Comparison of ENCODE assay signal across 18 cellular contexts in genomic region chr11:114250993-114251796, GRCh38. TPM values are rescaled to one million over a fixed set of nuclear protein-coding genes. Genes with fewer than 3 reads are reported as not detected.
DNase-seq lines count a peak whose midpoint lies in the region; FAIRE-seq and TF ChIP-seq lines count a peak whose summit lies in the region.
"Had no signal": no experiment of that assay in that cellular context is flagged by ENCODE, and none has a peak within 500 bp of the region (broad histone marks: within the 10 kb centered on the region; RNA-seq: fewer than 3 reads in every experiment).

No MANE protein-coding gene starts in this region.

- no peaks in the 10 kb centered on the region; the same call in 1 of the 2 replicates for H3K23me2 ChIP-seq in H1 (ENCODE audit: low read depth, low read length)

- TF ChIP-seq RAD21 in H1 (IDR thresholded peaks at IDR 0.05 in 1 of 2, conservative IDR thresholded peaks at IDR 0.05 in 1 of 2; ENCODE audit: low read depth in 2 of 2, low read length in 2 of 2) = no peak

- peaks cover 0 to 5% (median 0%) of the 10 kb centered on the region in 4 experiments; a peak in 2 of 7 replicates for H3K4me1 ChIP-seq in H1 (replicated peaks in 1 of 4; ENCODE audit: control insufficient read depth in 3 of 4, insufficient read depth in 4 of 4, low read length in 3 of 4)
- H3K4me1 ChIP-seq in mesendoderm (ENCODE audit: control insufficient read depth, low read depth, low read length) = peaks cover 2% of the 10 kb centered on the region
- H3K4me1 ChIP-seq in testis = peaks cover 10% of the 10 kb centered on the region
- H3K4me1 ChIP-seq: pancreas had no signal

- H2BK5ac ChIP-seq in H1 (ENCODE audit: low read depth, low read length) (no peak overlapping the region), mesendoderm (ENCODE audit: low read length) (no peak overlapping the region)

- no peak for FAIRE-seq in H1 (lab: Jason Lieb, UNC)
- FAIRE-seq in H54 (lab: Jason Lieb, UNC) = no peak
- FAIRE-seq: pancreas had no signal

- no peak overlapping the region for H2BK12ac ChIP-seq in H1 (ENCODE audit: low read depth, low read length)

- no peaks in the 10 kb centered on the region for H4K20me1 ChIP-seq in H1 (replicated peaks in 1 of 2; ENCODE audit: control insufficient read depth in 1 of 2, insufficient read depth in 2 of 2, low read length in 2 of 2)

- no peaks in the 10 kb centered on the region for H3K27me3 ChIP-seq in H1 (replicated peaks in 1 of 4; ENCODE audit: control insufficient read depth in 3 of 4, extremely low read depth in 1 of 4, insufficient read depth in 3 of 4, low read length in 3 of 4)
- no peaks in the 10 kb centered on the region for H3K27me3 ChIP-seq in mesendoderm (ENCODE audit: insufficient read depth, low read length, poor library complexity)
- H3K27me3 ChIP-seq in testis = no peaks in the 10 kb centered on the region
- H3K27me3 ChIP-seq: pancreas had no signal

- H2AK5ac ChIP-seq in H1 (ENCODE audit: low read depth, low read length) (no peak overlapping the region), mesendoderm (ENCODE audit: low read length) (no peak overlapping the region)

- no peak overlapping the region for H3K4me2 ChIP-seq in H1 (ENCODE audit: insufficient read depth in 1 of 2, low read depth in 2 of 2, low read length in 2 of 2)
- H3K4me2 ChIP-seq in mesendoderm (ENCODE audit: low read length) = no peak overlapping the region

- H3K79me2 ChIP-seq in H1 (ENCODE audit: control insufficient read depth in 1 of 2, insufficient read depth in 2 of 2, low read length in 2 of 2) (no peaks in the 10 kb centered on the region), mesendoderm (ENCODE audit: control insufficient read depth, insufficient read depth, low read length) (no peaks in the 10 kb centered on the region)

- intact Hi-C loops in testis (cut with DNase I; ENCODE audit: low total_unique reads) = no loop called here

- DNase-seq in RWPE1 (ENCODE audit: low spot score) (no peak), H1 (ENCODE audit: low read depth in 1 of 2, low spot score in 2 of 2) (no peak), mesendoderm (peak; percentile 39), testis (peak; percentile 58), GM13977 (ENCODE audit: low spot score) (no peak), T1000 (lab: John Stamatoyannopoulos, UW) (no peak), HPDE6-E6E7 (ENCODE audit: extremely low spot score) (no peak), H54 (ENCODE audit: insufficient read length, low spot score) (no peak)
- DNase-seq: activated CD4-positive, alpha-beta T cell treated with anti-CD3 and anti-CD28 coated beads for 4 hours; activated T-cell treated with anti-CD3 and anti-CD28 coated beads, Interleukin-2, amount 50 U/mL, for 48 hours; DMS 273 treated with DMSO at 0.1 percent for 48 hours; islet precursor cell; KG1; midbrain; NCI-H2171 treated with DMSO at 0.1 percent for 48 hours; pancreas; stimulated activated CD4-positive, alpha-beta T cell treated with anti-CD3 and anti-CD28 coated beads, Interleukin-12 subunit alpha, Interleukin-12 subunit beta, amount 100 ng/mL, for 4 hours; stimulated activated naive CD8-positive, alpha-beta T cell treated with anti-CD3 and anti-CD28 coated beads, Interleukin-15, amount 100 ng/mL, for 72 hours had no signal

- 84% methylated on average over 11 of the region's 13 CpGs; no CpG with 5 or more reads in 1 of the 2 experiments for WGBS in H1 (ENCODE audit: extremely low coverage in 1 of 2, insufficient coverage in 1 of 2, insufficient read length in 1 of 2, insufficient replicate concordance in 2 of 2, low coverage in 1 of 2, low lambda C conversion rate in 2 of 2, missing lambda C conversion rate in 1 of 2), 2 experiments
- WGBS in mesendoderm (ENCODE audit: extremely low coverage, insufficient coverage, low lambda C conversion rate) = no CpG with 5 or more reads among the region's 13 CpGs
- 77 to 78% methylated on average over 13 of the region's 13 CpGs for WGBS in testis, 2 donors

- 0 out of 2 replicates have a peak overlapping the region, but pooled peaks have one; percentile 18 for H2BK20ac ChIP-seq in H1 (ENCODE audit: low read length)

- H2BK15ac ChIP-seq in H1 (ENCODE audit: low read length) (0 out of 2 replicates have a peak overlapping the region, but pooled peaks have one; percentile 16), mesendoderm (replicated peaks; ENCODE audit: low read depth) (no peak overlapping the region)

- H3K4me3 ChIP-seq in H1 (ENCODE audit: extremely low read depth in 1 of 4, insufficient read depth in 2 of 4, low read depth in 3 of 4, low read length in 4 of 4) (no peak overlapping the region), mesendoderm (ENCODE audit: low read length) (no peak overlapping the region), testis (no peak overlapping the region)
- H3K4me3 ChIP-seq: pancreas had no signal

- no peak overlapping the region for H3K14ac ChIP-seq in H1 (ENCODE audit: insufficient read length)

- H4K5ac ChIP-seq in H1 (ENCODE audit: insufficient read length, low read depth, low read length) (no peak overlapping the region), mesendoderm (ENCODE audit: low read length) (no peak overlapping the region)

- H3K79me1 ChIP-seq in H1 (ENCODE audit: low read depth, low read length) (no peaks in the 10 kb centered on the region), mesendoderm (ENCODE audit: low read length) (no peaks in the 10 kb centered on the region)

- H3K4ac ChIP-seq in H1 (replicated peaks; ENCODE audit: insufficient read length, low read depth, low read length) (no peak overlapping the region), mesendoderm (ENCODE audit: low read depth, low read length) (no peak overlapping the region)

- H3K9ac ChIP-seq in H1 (replicated peaks in 1 of 4; ENCODE audit: extremely low read depth in 1 of 4, low read depth in 3 of 4, low read length in 3 of 4) (no peak overlapping the region), mesendoderm (ENCODE audit: low read length) (no peak overlapping the region)

- TF ChIP-seq POLR2A in H1 (IDR thresholded peaks at IDR 0.05; ENCODE audit: control extremely low read depth in 1 of 2, low read depth in 2 of 2, low read length in 2 of 2) = no peak
- no peak for TF ChIP-seq POLR2A in testis (IDR thresholded peaks at IDR 0.05)
- no peak for TF ChIP-seq POLR2A in H54 (IDR thresholded peaks at IDR 0.05; ENCODE audit: low read depth, low read length)

- POLR2A ChIA-PET in RWPE1 (lab: Yijun Ruan, JAX; ENCODE audit: low non-redundant PET) (no interaction called here), H1 (lab: Charles Lee; ENCODE audit: partially characterized antibody) (interaction anchor here (0.8 kb wide), 1 partner anchor 149 kb away, joined by 3 read pairs; the partner anchor contains the start of genes C11orf71 and RBM7)

- H2BK120ac ChIP-seq in H1 (replicated peaks; ENCODE audit: low read depth, low read length) (no peak overlapping the region), mesendoderm (ENCODE audit: low read depth, low read length) (no peak overlapping the region)

- H3K56ac ChIP-seq in H1 (replicated peaks; ENCODE audit: insufficient read length, low read depth, low read length) = no peak overlapping the region
- H3K56ac ChIP-seq in mesendoderm (ENCODE audit: low read length) = peak overlapping the region; percentile 37

- H3K18ac ChIP-seq in H1 (ENCODE audit: extremely low read depth, low read length) = no peak overlapping the region
- no peak overlapping the region for H3K18ac ChIP-seq in mesendoderm (ENCODE audit: low read length)

- H3K9me3 ChIP-seq in H1 (ENCODE audit: insufficient read depth in 2 of 2, low read depth in 1 of 2, low read length in 1 of 2) = no peaks in the 10 kb centered on the region
- H3K9me3 ChIP-seq in testis = no peaks in the 10 kb centered on the region
- H3K9me3 ChIP-seq: pancreas had no signal

- CTCF ChIA-PET in RWPE1 (lab: Yijun Ruan, JAX) (interaction anchor here (0.6 to 1.8 kb wide), 4 partner anchors 10 to 355 kb away, joined by 3 to 8 read pairs (median 6); no protein-coding TSS in a partner anchor), H1 (lab: Charles Lee; ENCODE audit: partially characterized antibody) (interaction anchor here (0.6 to 20.1 kb wide), 39 partner anchors 8 to 292 kb away, joined by 3 to 256 read pairs (median 4); no protein-coding TSS in a partner anchor)

- no peak overlapping the region for H4K91ac ChIP-seq in H1 (replicated peaks; ENCODE audit: insufficient read length, low read length)

- H3K23ac ChIP-seq in H1 (ENCODE audit: insufficient read length) (no peak overlapping the region), mesendoderm (ENCODE audit: low read length) (no peak overlapping the region)

- TF ChIP-seq CTCF in RWPE1 (conservative IDR thresholded peaks at IDR 0.05; ENCODE audit: low read depth) (no peak), H1 (IDR thresholded peaks at IDR 0.05; ENCODE audit: control extremely low read depth in 1 of 3, insufficient read depth in 1 of 3, low read depth in 1 of 3, low read length in 3 of 3) (no peak), testis (IDR thresholded peaks at IDR 0.05) (no peak), GM13977 (IDR thresholded peaks at IDR 0.05; ENCODE audit: extremely low read depth, insufficient read depth, missing control alignments) (no peak)

- no peaks in the 10 kb centered on the region for H3K36me3 ChIP-seq in H1 (ENCODE audit: control insufficient read depth in 2 of 4, insufficient read depth in 4 of 4, low read length in 3 of 4)
- H3K36me3 ChIP-seq in mesendoderm (ENCODE audit: control insufficient read depth, insufficient read depth, low read length) = no peaks in the 10 kb centered on the region
- no peaks in the 10 kb centered on the region for H3K36me3 ChIP-seq in testis (ENCODE audit: low read depth, missing control alignments)

- TF ChIP-seq EP300 in H1 (IDR thresholded peaks at IDR 0.05; ENCODE audit: borderline replicate concordance in 1 of 2, low read depth in 2 of 2, low read length in 2 of 2) = no peak

- in situ Hi-C loops in GM13977 (cut with MboI; ENCODE audit: low pct_unique_long_range_greater_than_20kb, low sequenced_read_pairs, unreplicated experiment) = loop anchor here (25.0 kb wide), 2 partner anchors 364 to 439 kb away; partner anchors contain the start of gene USP28

- H3K27ac ChIP-seq in RWPE1 (peak overlapping the region; percentile 54), H1 (ENCODE audit: low read depth, low read length) (no peak overlapping the region), mesendoderm (ENCODE audit: low read depth, low read length) (no peak overlapping the region), testis (peak overlapping the region; percentile 6 to 75)
- H3K27ac ChIP-seq: pancreas had no signal

- H2AFZ ChIP-seq in H1 (ENCODE audit: low read length) = peak overlapping the region; percentile 70

- H4K8ac ChIP-seq in H1 (ENCODE audit: extremely low read depth, insufficient read depth, low read length) (no peak overlapping the region), mesendoderm (ENCODE audit: low read depth, low read length) (no peak overlapping the region)

RNA-seq across cellular contexts. Expression of gene NNMT, which starts 45.0 kb away (rescaled TPM):
- not detected in 2 replicates for total RNA-seq in H1 (2021; fragmentation: NEBNext Ultra II Directional; extraction: Animal tissue kit (Norgen Biotek cat#: 25700))
- polyA plus RNA-seq in H1 (2011; rRNA removed) (0.38 TPM in 1 of 2 replicates, not detected in the other), testis (ENCODE audit: insufficient read depth, low read depth, low replicate concordance) (38.8 TPM)
- polyA plus RNA-seq in H1 (2011; cell fraction: cytosol; rRNA removed) = not detected
- not detected for polyA plus RNA-seq in H1 (2011; cell fraction: nucleus; rRNA removed)
- not detected in 4 replicates for polyA plus RNA-seq in H1 (2012, experiment 1 of 2)
- 0.67 TPM for polyA plus RNA-seq in H1 (2012, experiment 2 of 2)
- polyA plus RNA-seq in H1 (2013, experiment 1 of 2) = 0.04 TPM
- not detected for polyA plus RNA-seq in H1 (2013, experiment 2 of 2)
- not detected in 2 replicates for polyA minus RNA-seq in H1 (2011; rRNA and poly(A)+ RNA removed)
- polyA minus RNA-seq in H1 (2011; cell fraction: cytosol; rRNA and poly(A)+ RNA removed) = not detected
- polyA minus RNA-seq in H1 (2011; cell fraction: nucleus; rRNA and poly(A)+ RNA removed) = 3.0 TPM
- polyA plus RNA-seq in mesendoderm (2013, experiment 1 of 2) = 0.17 TPM
- 0.10 TPM for polyA plus RNA-seq in mesendoderm (2013, experiment 2 of 2)
- total RNA-seq in testis = 10 to 100 TPM; 10.6 to 28.7 TPM

Comparison
In these comparisons a context has a peak if more than half of its experiments do, and no peak if none do; other contexts are left out.
1. DNase-seq: peak in mesendoderm (single experiment) and testis (single experiment); none in RWPE1 (single experiment), H1 (0 of 2), GM13977 (single experiment), T1000 (single experiment), HPDE6-E6E7 (single experiment) and H54 (single experiment).
2. H3K27ac ChIP-seq: peak in RWPE1 (single experiment) and testis (2 of 2); none in H1 (single experiment) and mesendoderm (single experiment).
3. RNA of gene NNMT, which starts 45.0 kb away (total RNA-seq): 10.6 to 28.7 TPM in testis; not detected in H1; every median in the first group is over 10 times any median in the second.